ENCODE assay signal across 8 cellular contexts in the genomic region with DNA sequence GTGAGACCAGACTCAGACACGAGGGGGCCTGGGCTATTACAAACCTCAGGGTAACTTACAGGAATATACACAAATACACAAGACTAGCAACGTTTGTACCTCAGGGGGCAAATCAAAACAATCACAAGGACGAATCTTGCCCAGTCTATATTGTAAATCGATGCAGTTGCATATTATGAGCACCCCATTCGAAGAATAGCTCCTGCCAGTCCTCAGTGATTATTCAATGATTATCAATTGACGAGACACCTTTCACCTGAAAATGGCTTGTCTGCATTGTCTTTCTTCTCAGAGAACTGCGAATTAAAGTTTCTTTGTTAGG. TPM values are rescaled to one million over a fixed set of nuclear protein-coding genes. Genes with fewer than 3 reads are reported as not detected.
DNase-seq lines count a peak whose midpoint lies in the region; ATAC-seq and TF ChIP-seq lines count a peak whose summit lies in the region.

No MANE protein-coding gene starts in this region.

- no peaks in the 10 kb centered on the region for H3K36me3 ChIP-seq in right atrium auricular region
- H3K36me3 ChIP-seq in breast epithelium: no peaks in the 10 kb centered on the region
- no peaks in the 10 kb centered on the region for H3K36me3 ChIP-seq in mucosa of rectum (ENCODE audit: control insufficient read depth in 2 of 2, insufficient read depth in 2 of 2, low read length in 2 of 2)
- H3K36me3 ChIP-seq in aorta (ENCODE audit: control insufficient read depth in 1 of 2, insufficient read depth in 2 of 2, low read length in 1 of 2): no peaks in the 10 kb centered on the region

- ATAC-seq in left ventricle myocardium superior (no peak), aorta (ENCODE audit: low FRiP score) (peak; percentile 25), HG03108 (IDR thresholded peaks at IDR 0.05; ENCODE audit: unreplicated experiment) (no peak), HG02884 (IDR thresholded peaks at IDR 0.05; ENCODE audit: unreplicated experiment) (no peak)

- DNase-seq in right atrium auricular region (ENCODE audit: low spot score): no peak
- DNase-seq in left ventricle myocardium superior: no peak
- DNase-seq in breast epithelium (ENCODE audit: low spot score in 2 of 2): no peak
- no peak for DNase-seq in aorta
- no peak for DNase-seq in AG08395 (ENCODE audit: low spot score)

- H3K4me3 ChIP-seq in right atrium auricular region (peak overlapping the region; percentile 55 to 64), breast epithelium (peak overlapping the region; percentile 55 to 71 (median 57)), mucosa of rectum (ENCODE audit: low read length in 2 of 2) (peak overlapping the region; percentile 56 to 73), aorta (ENCODE audit: low read length in 2 of 2) (peak overlapping the region; percentile 39 to 69)

- H3K9me3 ChIP-seq in right atrium auricular region (no peaks in the 10 kb centered on the region), breast epithelium (no peaks in the 10 kb centered on the region), mucosa of rectum (ENCODE audit: control insufficient read depth in 2 of 2, low read length in 2 of 2) (no peaks in the 10 kb centered on the region), aorta (ENCODE audit: control insufficient read depth, low read length) (no peaks in the 10 kb centered on the region)

- peak overlapping the region; percentile 46 to 62 for H3K27ac ChIP-seq in right atrium auricular region
- no peak overlapping the region for H3K27ac ChIP-seq in breast epithelium
- no peak overlapping the region for H3K27ac ChIP-seq in mucosa of rectum (ENCODE audit: low read depth in 2 of 2, low read length in 2 of 2)
- no peak overlapping the region for H3K27ac ChIP-seq in aorta (ENCODE audit: low read depth in 1 of 2, low read length in 2 of 2)

- TF ChIP-seq CTCF in right atrium auricular region (IDR thresholded peaks at IDR 0.05) (no peak), breast epithelium (IDR thresholded peaks at IDR 0.05) (no peak)

- intact Hi-C loops in left ventricle myocardium superior (cut with micrococcal nuclease) (no loop called here), breast epithelium (cut with DNase I; ENCODE audit: low total_unique reads) (no loop called here), aorta (cut with DNase I) (no loop called here)

- H3K9ac ChIP-seq in mucosa of rectum (ENCODE audit: low read depth in 1 of 2, low read length in 2 of 2): no peak overlapping the region

- H3K27me3 ChIP-seq in right atrium auricular region (no peaks in the 10 kb centered on the region), breast epithelium (peaks cover 0 to 21% of the 10 kb centered on the region in 2 donors), mucosa of rectum (ENCODE audit: control insufficient read depth in 2 of 2, insufficient read depth in 2 of 2, low read length in 2 of 2) (peaks cover 13% of the 10 kb centered on the region in 2 donors), aorta (ENCODE audit: control insufficient read depth in 1 of 2, insufficient read depth in 2 of 2, low read length in 1 of 2) (peaks cover 0 to 1% of the 10 kb centered on the region in 2 donors)

- TF ChIP-seq POLR2A in breast epithelium (IDR thresholded peaks at IDR 0.05): no peak

- H3K4me1 ChIP-seq in right atrium auricular region (peaks cover 0 to 10% of the 10 kb centered on the region in 2 donors), breast epithelium (no peaks in the 10 kb centered on the region), mucosa of rectum (ENCODE audit: control insufficient read depth in 2 of 2, insufficient read depth in 2 of 2, low read length in 2 of 2) (peaks cover 0 to 3% of the 10 kb centered on the region in 2 donors), aorta (ENCODE audit: control insufficient read depth in 1 of 2, insufficient read depth in 2 of 2, low read length in 2 of 2) (no peaks in the 10 kb centered on the region)

- WGBS in aorta, 2 donors: 28% methylated on average over 7 of the region's 7 CpGs

RNA-seq across cellular contexts. Expression of gene MAP3K7, which starts 24.6 kb away (rescaled TPM):
- total RNA-seq in right atrium auricular region: 10 to 100 TPM; 17.1 to 17.5 TPM
- total RNA-seq in left ventricle myocardium superior: 16.4 TPM
- 10 to 100 TPM; 26.2 to 52.4 (median 31.1) TPM for total RNA-seq in breast epithelium
- total RNA-seq in aorta: 10 to 100 TPM; 24.8 to 29.2 TPM
- 10 to 100 TPM; 10.3 to 14.0 TPM for polyA plus RNA-seq in aorta

Comparison
In these comparisons a context has a peak if more than half of its experiments do, and no peak if none do; other contexts are left out.
1. H3K27ac ChIP-seq: peak in right atrium auricular region (2 of 2); none in breast epithelium (0 of 2), mucosa of rectum (0 of 2) and aorta (0 of 2).
2. Peak in every context shown above with its lines, with median percentiles within 50 percentile points of each other: H3K4me3 ChIP-seq.